Comparison of ENCODE assay signal across 11 cellular contexts in genomic region chrX:115563633-115564182, GRCh38. TPM values are rescaled to one million over a fixed set of nuclear protein-coding genes. Genes with fewer than 3 reads are reported as not detected.
DNase-seq lines count a peak whose midpoint lies in the region; ATAC-seq and TF ChIP-seq lines count a peak whose summit lies in the region.
"Had no signal": no experiment of that assay in that cellular context is flagged by ENCODE, and none has a peak within 500 bp of the region (broad histone marks: within the 10 kb centered on the region; RNA-seq: fewer than 3 reads in every experiment).

No MANE protein-coding gene starts in this region.

- peak; percentile 43 for DNase-seq in dermis blood vessel endothelial cell
- peak; percentile 35 for DNase-seq in medulla oblongata (ENCODE audit: extremely low spot score)
- DNase-seq in EL = no peak
- no peak for DNase-seq in NCI-H524 treated with DMSO at 0.1 percent for 48 hours (lab: John Stamatoyannopoulos, UW)
- DNase-seq: activated T-cell treated with anti-CD3 and anti-CD28 coated beads, Interleukin-2, amount 50 U/mL, for 24 hours had no signal

- H3K27ac ChIP-seq in ACC112 (ENCODE audit: low read depth, low read length) = peak overlapping the region; percentile 83
- H3K27ac ChIP-seq in HUES6 (ENCODE audit: low read depth, low read length) = no peak overlapping the region
- H3K27ac ChIP-seq: C4-2B, prostate gland had no signal

- H3K27me3 ChIP-seq in ACC112 (ENCODE audit: insufficient read depth, low read length) = no peaks in the 10 kb centered on the region
- peaks cover 2% of the 10 kb centered on the region; the same call in 1 of the 2 replicates for H3K27me3 ChIP-seq in HUES6 (ENCODE audit: control insufficient read depth, insufficient read depth, low read length)

- H3K36me3 ChIP-seq in ACC112 (ENCODE audit: insufficient read depth, low read length) (no peaks in the 10 kb centered on the region), HUES6 (ENCODE audit: control insufficient read depth, insufficient read depth, low read length) (peaks cover 16% of the 10 kb centered on the region; the same call in 1 of the 2 replicates)
- H3K36me3 ChIP-seq: prostate gland had no signal

- ATAC-seq in GM18505 (IDR thresholded peaks at IDR 0.05; ENCODE audit: unreplicated experiment) (no peak), HG03460 (IDR thresholded peaks at IDR 0.05; ENCODE audit: unreplicated experiment) (no peak)

- peaks cover 39% of the 10 kb centered on the region for H3K4me1 ChIP-seq in ACC112 (ENCODE audit: control insufficient read depth, insufficient read depth, low read length, unreplicated experiment)
- peaks cover 21% of the 10 kb centered on the region for H3K4me1 ChIP-seq in HUES6 (ENCODE audit: control insufficient read depth, insufficient read depth, low read length)
- H3K4me1 ChIP-seq: prostate gland had no signal

- no peak for TF ChIP-seq POLR2A in GM18505 (IDR thresholded peaks at IDR 0.05; ENCODE audit: borderline replicate concordance, extremely low read depth, insufficient read depth, insufficient read length)

- H2AFZ ChIP-seq in ACC112 (ENCODE audit: low read length, unreplicated experiment) = no peak overlapping the region

- peak overlapping the region; percentile 95 for H3K4me3 ChIP-seq in ACC112 (ENCODE audit: low read depth, low read length)
- peak overlapping the region; percentile 94 for H3K4me3 ChIP-seq in HUES6 (ENCODE audit: low read depth, low read length)
- H3K4me3 ChIP-seq: prostate gland had no signal

- H3K9me3 ChIP-seq in HUES6 (ENCODE audit: control insufficient read depth, insufficient read depth, low read depth, low read length) = no peaks in the 10 kb centered on the region
- H3K9me3 ChIP-seq: prostate gland had no signal

- H3K9ac ChIP-seq in HUES6 (ENCODE audit: low read length) = no peak overlapping the region

- peaks cover 76% of the 10 kb centered on the region for H3K79me2 ChIP-seq in ACC112 (ENCODE audit: control insufficient read depth, insufficient read depth, low read length, unreplicated experiment)

RNA-seq across cellular contexts. Expression of gene PLS3, which starts 2.7 kb away (rescaled TPM):
- total RNA-seq in dermis blood vessel endothelial cell = 530 and 538 TPM in 2 replicates

Comparison
In these comparisons a context has a peak if more than half of its experiments do, and no peak if none do; other contexts are left out.
1. DNase-seq: peak in dermis blood vessel endothelial cell (single experiment) and medulla oblongata (single experiment); none in EL (single experiment) and NCI-H524 treated with DMSO at 0.1 percent for 48 hours (single experiment).